In genomic region chr2:68744517-68744916, GRCh38 we compare ENCODE assay signal across 14 cellular contexts. TPM values are rescaled to one million over a fixed set of nuclear protein-coding genes. Genes with fewer than 3 reads are reported as not detected.
A peak's percentile ranks its signal among the peaks of the same experiment; 100 is the strongest.
DNase-seq lines count a peak whose midpoint lies in the region; ATAC-seq and TF ChIP-seq lines count a peak whose summit lies in the region.
"Had no signal": no experiment of that assay in that cellular context is flagged by ENCODE, and none has a peak within 500 bp of the region (broad histone marks: within the 10 kb centered on the region; RNA-seq: fewer than 3 reads in every experiment).

No MANE protein-coding gene starts in this region.

- intact Hi-C loops in IMR-90 (cut with micrococcal nuclease), result no loop called here
- intact Hi-C loops in naive thymus-derived CD4-positive, alpha-beta T cell (cut with micrococcal nuclease), result no loop called here
- intact Hi-C loops in thyroid gland (cut with DNase I), result no loop called here

- no peak overlapping the region for H2BK20ac ChIP-seq in IMR-90 (ENCODE audit: low read depth, low read length)

- H3K27me3 ChIP-seq in IMR-90 (ENCODE audit: control insufficient read depth, insufficient read depth, low read length) (no peaks in the 10 kb centered on the region), thyroid gland (no peaks in the 10 kb centered on the region)
- H3K27me3 ChIP-seq in naive thymus-derived CD4-positive, alpha-beta T cell (ENCODE audit: control insufficient read depth in 2 of 2, insufficient read depth in 2 of 2, low read length in 2 of 2), result no peaks in the 10 kb centered on the region
- H3K27me3 ChIP-seq: vagina had no signal

- TF ChIP-seq POLR2A in IMR-90 (IDR thresholded peaks at IDR 0.05; ENCODE audit: low read depth, low read length) (no peak), thyroid gland (IDR thresholded peaks at IDR 0.05) (no peak)

- H3K23ac ChIP-seq in IMR-90 (ENCODE audit: low read depth, low read length), result no peak overlapping the region

- H4K8ac ChIP-seq in IMR-90 (ENCODE audit: low read depth in 2 of 2, low read length in 2 of 2), result no peak overlapping the region

- peaks cover 54% of the 10 kb centered on the region for H3K36me3 Mint-ChIP-seq in activated naive CD8-positive, alpha-beta T cell treated with anti-CD3 and anti-CD28 coated beads for 36 hours
- H3K36me3 Mint-ChIP-seq in naive thymus-derived CD4-positive, alpha-beta T cell, result peaks cover 5 to 63% (median 40%) of the 10 kb centered on the region in 5 donors

- H3K27me3 Mint-ChIP-seq in activated naive CD8-positive, alpha-beta T cell treated with anti-CD3 and anti-CD28 coated beads for 36 hours, result no peaks in the 10 kb centered on the region
- H3K27me3 Mint-ChIP-seq in naive thymus-derived CD4-positive, alpha-beta T cell, result no peaks in the 10 kb centered on the region

- ATAC-seq in IMR-90 (ENCODE audit: low read depth) (no peak), HG02763 (IDR thresholded peaks at IDR 0.05; ENCODE audit: unreplicated experiment) (no peak)
- ATAC-seq in naive thymus-derived CD4-positive, alpha-beta T cell, result no peak

- H2BK5ac ChIP-seq in IMR-90 (ENCODE audit: low read depth, low read length, poor library complexity, severe bottlenecking), result no peak overlapping the region

- no peak overlapping the region for H2AK5ac ChIP-seq in IMR-90 (ENCODE audit: low read depth, low read length)

- H3K18ac ChIP-seq in IMR-90 (ENCODE audit: low read depth, low read length), result no peak overlapping the region

- POLR2A ChIA-PET in IMR-90 (lab: Charles Lee; ENCODE audit: unreplicated experiment), result interaction anchor here (0.5 kb wide), 1 partner anchor 22 kb away, joined by 10 read pairs; no protein-coding TSS in a partner anchor
- POLR2A ChIA-PET in naive thymus-derived CD4-positive, alpha-beta T cell (lab: Charles Lee), result interaction anchor here (1.1 to 4.1 kb wide), 8 partner anchors 11 to 92 kb away, joined by 3 to 40 read pairs (median 4); no protein-coding TSS in a partner anchor

- dilution Hi-C loops in IMR-90 (cut with HindIII; ENCODE audit: low sequenced_read_pairs, unreplicated experiment), result no loop called here

- DNase-seq in DMS79 (lab: John Stamatoyannopoulos, UW) (peak; percentile 16), IMR-90 (no peak), SIG-M5 treated with dmso at 0.1 percent for 504 hours (lab: John Stamatoyannopoulos, UW; ENCODE audit: unreplicated experiment) (no peak), thyroid gland (no peak)
- no peak for DNase-seq in activated naive CD8-positive, alpha-beta T cell treated with anti-CD3 and anti-CD28 coated beads for 36 hours
- DNase-seq in naive thymus-derived CD4-positive, alpha-beta T cell, result no peak
- DNase-seq: effector CD8-positive, alpha-beta T cell; hippocampal formation; mesenchymal stem cell; NCI-H2029; PC-9 had no signal

- H2BK15ac ChIP-seq in IMR-90 (ENCODE audit: low read depth, low read length), result no peak overlapping the region

- no peaks in the 10 kb centered on the region for H3K79me1 ChIP-seq in IMR-90 (ENCODE audit: low read depth in 1 of 2, low read length in 2 of 2)

- H3K27ac Mint-ChIP-seq in activated naive CD8-positive, alpha-beta T cell treated with anti-CD3 and anti-CD28 coated beads for 36 hours, result peak overlapping the region; percentile 76
- peak overlapping the region in 7 of 9 donors; percentile 37 to 87 (median 80) for H3K27ac Mint-ChIP-seq in naive thymus-derived CD4-positive, alpha-beta T cell

- H3K4me1 ChIP-seq in IMR-90 (ENCODE audit: control insufficient read depth, insufficient read depth, low read length) (peaks cover 9% of the 10 kb centered on the region), thyroid gland (no peaks in the 10 kb centered on the region)
- peaks cover 92 to 96% of the 10 kb centered on the region in 2 donors for H3K4me1 ChIP-seq in naive thymus-derived CD4-positive, alpha-beta T cell (ENCODE audit: control insufficient read depth in 2 of 2, insufficient read depth in 2 of 2, low read length in 2 of 2)

- H3K14ac ChIP-seq in IMR-90 (replicated peaks; ENCODE audit: low read depth, low read length), result no peak overlapping the region

- H3K9me3 ChIP-seq in IMR-90 (ENCODE audit: control insufficient read depth, insufficient read depth, low read length), result no peaks in the 10 kb centered on the region
- H3K9me3 ChIP-seq in naive thymus-derived CD4-positive, alpha-beta T cell (ENCODE audit: control insufficient read depth in 2 of 3, low read length in 3 of 3), result no peaks in the 10 kb centered on the region
- no peaks in the 10 kb centered on the region for H3K9me3 ChIP-seq in thyroid gland
- H3K9me3 ChIP-seq: vagina had no signal

- TF ChIP-seq CTCF in IMR-90 (conservative IDR thresholded peaks at IDR 0.05; ENCODE audit: low read depth, low read length) (peak; percentile 26), thyroid gland (IDR thresholded peaks at IDR 0.05) (peak in 1 of 6 experiments; percentile 10)

- no peak overlapping the region for H3K56ac ChIP-seq in IMR-90 (ENCODE audit: extremely low read depth, insufficient read depth, low read length)

- peak; percentile 15; the same call in 1 of the 2 replicates for TF ChIP-seq RAD21 in IMR-90 (IDR thresholded peaks at IDR 0.05; ENCODE audit: low read length)

- H3K9ac ChIP-seq in IMR-90 (ENCODE audit: low read depth, low read length), result no peak overlapping the region

- no CpG with 5 or more reads among the region's 2 CpGs for WGBS in IMR-90 (ENCODE audit: extremely low coverage in 2 of 2, insufficient read length in 1 of 2), 2 experiments
- WGBS in thyroid gland, 2 donors, result 49 to 69% methylated on average over 2 of the region's 2 CpGs

- CTCF ChIA-PET in IMR-90 (lab: Yijun Ruan, JAX), result interaction anchor here (1.0 kb wide), 1 partner anchor 20 kb away, joined by 3 read pairs; no protein-coding TSS in a partner anchor
- CTCF ChIA-PET in naive thymus-derived CD4-positive, alpha-beta T cell (lab: Charles Lee), result interaction anchor here (0.5 to 2.6 kb wide), 9 partner anchors 11 to 281 kb away, joined by 3 to 14 read pairs (median 3); no protein-coding TSS in a partner anchor

- H3K4me2 ChIP-seq in IMR-90 (ENCODE audit: low read depth, low read length), result no peak overlapping the region
- H3K4me2 ChIP-seq: PC-9 had no signal

- H3K4me3 ChIP-seq in IMR-90 (ENCODE audit: insufficient read depth, low read depth, low read length), result no peak overlapping the region
- no peak overlapping the region for H3K4me3 ChIP-seq in naive thymus-derived CD4-positive, alpha-beta T cell (ENCODE audit: low read length)
- no peak overlapping the region for H3K4me3 ChIP-seq in thyroid gland (replicated peaks in 1 of 3)
- H3K4me3 ChIP-seq: PC-9, vagina had no signal

- no peak overlapping the region for H4K91ac ChIP-seq in IMR-90 (ENCODE audit: insufficient read depth, low read depth, low read length)

- H3K4ac ChIP-seq in IMR-90 (ENCODE audit: low read depth, low read length), result no peak overlapping the region

- no peak overlapping the region for H2AK9ac ChIP-seq in IMR-90 (replicated peaks; ENCODE audit: low read depth, low read length, poor library complexity)

- peaks cover 2% of the 10 kb centered on the region for H3K9me3 Mint-ChIP-seq in activated naive CD8-positive, alpha-beta T cell treated with anti-CD3 and anti-CD28 coated beads for 36 hours
- peaks cover 0 to 6% (median 0%) of the 10 kb centered on the region in 11 donors for H3K9me3 Mint-ChIP-seq in naive thymus-derived CD4-positive, alpha-beta T cell

- no peaks in the 10 kb centered on the region for H4K20me1 ChIP-seq in IMR-90 (ENCODE audit: insufficient read depth, low read length)

- H3K27ac ChIP-seq in IMR-90 (ENCODE audit: insufficient read depth, low read length), result no peak overlapping the region
- H3K27ac ChIP-seq in naive thymus-derived CD4-positive, alpha-beta T cell (ENCODE audit: low read depth, low read length), result peak overlapping the region; percentile 25
- H3K27ac ChIP-seq in thyroid gland, result no peak overlapping the region
- H3K27ac ChIP-seq: PC-9, vagina had no signal

- in situ Hi-C loops in IMR-90 (cut with MboI; ENCODE audit: low sequenced_read_pairs), result no loop called here

- no peak overlapping the region for H4K5ac ChIP-seq in IMR-90 (ENCODE audit: low read depth, low read length)

- peak overlapping the region; percentile 33 for H3K4me3 Mint-ChIP-seq in activated naive CD8-positive, alpha-beta T cell treated with anti-CD3 and anti-CD28 coated beads for 36 hours
- peak overlapping the region in 7 of 10 donors; percentile 17 to 78 (median 64) for H3K4me3 Mint-ChIP-seq in naive thymus-derived CD4-positive, alpha-beta T cell

- H3K4me1 Mint-ChIP-seq in activated naive CD8-positive, alpha-beta T cell treated with anti-CD3 and anti-CD28 coated beads for 36 hours, result peaks cover 91% of the 10 kb centered on the region
- peaks cover 80 to 98% (median 95%) of the 10 kb centered on the region in 7 donors for H3K4me1 Mint-ChIP-seq in naive thymus-derived CD4-positive, alpha-beta T cell

- no peak overlapping the region for H2AFZ ChIP-seq in IMR-90 (replicated peaks; ENCODE audit: low read length, poor library complexity)
- H2AFZ ChIP-seq: PC-9 had no signal

- no peak overlapping the region for H2BK120ac ChIP-seq in IMR-90 (ENCODE audit: low read depth, low read length)

- H3K9me1 ChIP-seq in IMR-90 (ENCODE audit: insufficient read depth, low read length), result peaks cover 5% of the 10 kb centered on the region; the same call in 1 of the 2 replicates

- no peaks in the 10 kb centered on the region for H3K36me3 ChIP-seq in IMR-90 (ENCODE audit: control insufficient read depth, insufficient read depth, low read length)
- peaks cover 3 to 13% (median 10%) of the 10 kb centered on the region in 3 experiments for H3K36me3 ChIP-seq in naive thymus-derived CD4-positive, alpha-beta T cell (ENCODE audit: control insufficient read depth in 2 of 3, insufficient read depth in 3 of 3, low read length in 3 of 3)
- no peaks in the 10 kb centered on the region for H3K36me3 ChIP-seq in thyroid gland
- H3K36me3 ChIP-seq: vagina had no signal

- no TSS peak for BruUV-seq in IMR-90 (replicated peaks; lab: Mats Ljungman, UMichigan)

TF ChIP-seq in IMR-90, 13 proteins besides CTCF, POLR2A, EP300 and RAD21 (continues in another document):
- TF ChIP-seq RCOR1 (IDR thresholded peaks at IDR 0.05; ENCODE audit: insufficient replicate concordance, low read length) (no peak), MAZ (IDR thresholded peaks at IDR 0.05; ENCODE audit: borderline replicate concordance, low read depth, low read length) (no peak), MAFK (IDR thresholded peaks at IDR 0.05; ENCODE audit: low read depth, low read length) (no peak), CEBPB (IDR thresholded peaks at IDR 0.05; ENCODE audit: low read depth, low read length) (no peak), MXI1 (IDR thresholded peaks at IDR 0.05; ENCODE audit: borderline replicate concordance, low read depth, low read length) (no peak)

RNA-seq across cellular contexts. Expression of gene ARHGAP25, which starts 9.9 kb away (rescaled TPM):
- total RNA-seq in IMR-90 (2012; rRNA removed) (0.28 and 0.36 TPM in 2 replicates), thyroid gland (10 to 100 TPM in 1 of 4 donors, 1 to 10 TPM in 3; 4.0 to 11.7 (median 6.9) TPM)
- polyA plus RNA-seq in IMR-90 (2012; rRNA removed), result 0.27 and 0.29 TPM in 2 replicates
- polyA plus RNA-seq in IMR-90 (2012; cell fraction: cytosol; rRNA removed), result 0.24 and 0.30 TPM in 2 replicates
- 0.14 and 0.45 TPM in 2 replicates for polyA plus RNA-seq in IMR-90 (2012; cell fraction: nucleus; rRNA removed; ENCODE audit: low replicate concordance)
- total RNA-seq in activated naive CD8-positive, alpha-beta T cell treated with anti-CD3 and anti-CD28 coated beads for 36 hours, result 10 to 100 TPM; 47.4 to 51.0 TPM
- 100 to 1,000 TPM in 4 of 5 experiments, 10 to 100 TPM in 1; 68.2 to 139 (median 116) TPM for total RNA-seq in naive thymus-derived CD4-positive, alpha-beta T cell
- polyA plus RNA-seq in naive thymus-derived CD4-positive, alpha-beta T cell, result 100 to 1,000 TPM in 1 of 2 donors, 10 to 100 TPM in 1; 63.3 to 134 TPM
- total RNA-seq: HT1080, PC-9 had no signal
